25 cellular contexts compared by ENCODE assay signal in the genomic region with DNA sequence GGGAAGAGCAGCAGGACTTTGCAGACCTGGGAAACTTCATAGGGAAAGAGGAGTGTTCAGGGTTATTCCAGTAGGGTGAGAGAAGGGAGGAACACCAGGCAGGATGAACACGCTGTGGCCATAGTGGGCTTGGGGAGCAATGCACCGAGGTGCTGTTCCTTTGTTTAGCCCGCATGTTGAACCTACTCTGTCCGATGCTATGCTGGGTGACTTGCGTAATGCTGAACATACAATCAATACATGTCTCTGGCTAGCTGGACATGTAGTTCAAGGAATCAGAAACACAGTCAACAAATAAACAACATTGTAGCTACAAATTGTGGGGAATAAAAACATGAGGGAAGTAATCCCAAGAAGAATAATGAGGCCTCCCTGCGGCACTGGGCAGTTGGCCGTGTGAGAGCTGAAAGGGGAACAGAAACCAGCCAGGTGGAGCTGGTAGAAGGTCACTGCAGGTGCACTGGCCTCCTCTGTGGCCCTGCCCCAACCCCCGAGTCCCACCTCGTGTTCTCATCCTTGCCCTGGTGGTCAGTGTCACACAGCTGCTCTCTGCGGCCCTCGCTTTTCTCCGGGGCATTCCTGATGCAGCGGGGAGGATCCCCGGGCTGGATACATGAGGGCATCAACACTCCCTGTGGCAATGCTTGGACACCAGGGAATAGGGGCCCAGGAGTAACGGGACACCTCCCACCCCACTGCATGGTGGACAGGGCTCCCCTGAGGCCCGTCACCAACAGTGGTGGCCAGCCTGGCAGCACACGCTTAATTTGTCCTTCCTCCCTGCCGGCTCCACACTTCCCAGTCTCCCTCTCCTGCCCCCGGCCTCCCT. TPM values are rescaled to one million over a fixed set of nuclear protein-coding genes. Genes with fewer than 3 reads are reported as not detected.
A peak's percentile ranks its signal among the peaks of the same experiment; 100 is the strongest.
DNase-seq lines count a peak whose midpoint lies in the region; ATAC-seq and TF ChIP-seq lines count a peak whose summit lies in the region.
"Had no signal": no experiment of that assay in that cellular context is flagged by ENCODE, and none has a peak within 500 bp of the region (broad histone marks: within the 10 kb centered on the region; RNA-seq: fewer than 3 reads in every experiment).

No MANE protein-coding gene starts in this region.

- H3K27me3 ChIP-seq in upper lobe of right lung, result no peaks in the 10 kb centered on the region

- no peaks in the 10 kb centered on the region for H3K9me3 ChIP-seq in upper lobe of right lung
- H3K9me3 ChIP-seq: A549 had no signal

- no peaks in the 10 kb centered on the region for H3K4me1 Mint-ChIP-seq in glutamatergic neuron (ENCODE audit: low read depth, unreplicated experiment)
- H3K4me1 Mint-ChIP-seq: CD8-positive, alpha-beta memory T cell had no signal

- H3K36me3 ChIP-seq in upper lobe of right lung, result no peaks in the 10 kb centered on the region
- H3K36me3 ChIP-seq: SJSA1 had no signal

- intact Hi-C loops in upper lobe of right lung (cut with DNase I), result no loop called here

- DNase-seq in RPMI8226, result peak; percentile 69
- DNase-seq in glutamatergic neuron, result no peak
- DNase-seq in mesenteric fat pad (ENCODE audit: low spot score), result peak; percentile 65
- DNase-seq in upper lobe of right lung, result no peak
- no peak for DNase-seq in COLO668 (lab: John Stamatoyannopoulos, UW; ENCODE audit: unreplicated experiment)
- DNase-seq in T-helper 1 cell, result no peak
- DNase-seq in NCI-H82 (lab: John Stamatoyannopoulos, UW), result no peak
- DNase-seq: Calu3; CD8-positive, alpha-beta memory T cell; DMS79 treated with DMSO at 0.1 percent for 48 hours; MM.1S; NCI-H1417; NCI-H1694; NCI-H2029 treated with DMSO at 0.1 percent for 48 hours; NCI-H446 treated with DMSO at 0.1 percent for 48 hours; NCI-H526; PC-9; Right ventricle myocardium superior had no signal

- no peak overlapping the region for H3K27ac ChIP-seq in upper lobe of right lung
- H3K27ac ChIP-seq: A549, KMS-11, PC-9, SJSA1 had no signal

- peak overlapping the region; percentile 15 for H3K4me3 Mint-ChIP-seq in glutamatergic neuron (ENCODE audit: unreplicated experiment)
- H3K4me3 Mint-ChIP-seq: CD14-positive monocyte; CD8-positive, alpha-beta memory T cell; IgD-negative memory B cell had no signal

- no peaks in the 10 kb centered on the region for H3K36me3 Mint-ChIP-seq in glutamatergic neuron (ENCODE audit: unreplicated experiment)
- H3K36me3 Mint-ChIP-seq: CD14-positive monocyte; CD8-positive, alpha-beta memory T cell; IgD-negative memory B cell had no signal

- peak; percentile 13 for ATAC-seq in upper lobe of right lung
- ATAC-seq in HG02852 (IDR thresholded peaks at IDR 0.05; ENCODE audit: unreplicated experiment), result no peak
- ATAC-seq: A549, HCT116 had no signal

- H3K27me3 Mint-ChIP-seq in glutamatergic neuron (ENCODE audit: unreplicated experiment), result peaks cover 8% of the 10 kb centered on the region

- H3K9me3 Mint-ChIP-seq in glutamatergic neuron (ENCODE audit: unreplicated experiment), result no peaks in the 10 kb centered on the region
- H3K9me3 Mint-ChIP-seq: CD8-positive, alpha-beta memory T cell; IgD-negative memory B cell had no signal

- no peak overlapping the region for H3K27ac Mint-ChIP-seq in glutamatergic neuron (ENCODE audit: unreplicated experiment)
- H3K27ac Mint-ChIP-seq: CD14-positive monocyte; CD8-positive, alpha-beta memory T cell; IgD-negative memory B cell had no signal

- TF ChIP-seq CTCF in glutamatergic neuron (IDR thresholded peaks at IDR 0.05; ENCODE audit: partially characterized antibody, unreplicated experiment) (no peak), upper lobe of right lung (IDR thresholded peaks at IDR 0.05) (no peak)

- H3K4me3 ChIP-seq in upper lobe of right lung, result no peak overlapping the region
- H3K4me3 ChIP-seq: A549, PC-9, SJSA1 had no signal

- H3K4me1 ChIP-seq in upper lobe of right lung, result no peaks in the 10 kb centered on the region
- H3K4me1 ChIP-seq: A549, SJSA1 had no signal

RNA-seq across cellular contexts. Expression of a gene that starts 36.9 kb away (rescaled TPM):
- 36.6 TPM for total RNA-seq in glutamatergic neuron (ENCODE audit: unreplicated experiment)
- 27.3 TPM for total RNA-seq in mesenteric fat pad
- 33.9 TPM for total RNA-seq in upper lobe of right lung

Comparison
In these comparisons a context has a peak if more than half of its experiments do, and no peak if none do; other contexts are left out.
1. DNase-seq: peak in RPMI8226 (single experiment) and mesenteric fat pad (single experiment); none in glutamatergic neuron (single experiment), upper lobe of right lung (single experiment), COLO668 (single experiment), T-helper 1 cell (0 of 5) and NCI-H82 (single experiment).